ENCODE assay signal across 18 cellular contexts in genomic region chr6:10970731-10971130, GRCh38.
DNase-seq lines count a peak whose midpoint lies in the region; ATAC-seq, FAIRE-seq and TF ChIP-seq lines count a peak whose summit lies in the region.
"Had no signal": no experiment of that assay in that cellular context is flagged by ENCODE, and none has a peak within 500 bp of the region (broad histone marks: within the 10 kb centered on the region; RNA-seq: fewer than 3 reads in every experiment).

No MANE protein-coding gene starts in this region.

- H3K4me2 ChIP-seq in HepG2 (ENCODE audit: low read depth, low read length) (no peak overlapping the region), trophoblast cell (ENCODE audit: low read length) (no peak overlapping the region)
- H3K4me2 ChIP-seq: BLaER1 had no signal

- POLR2A ChIA-PET in HepG2 (lab: Yijun Ruan, JAX): no interaction called here

- no peak overlapping the region for H3K23ac ChIP-seq in trophoblast cell (ENCODE audit: low read length)

- ATAC-seq in HepG2: peak; percentile 48; the same call in 2 of the 3 replicates
- ATAC-seq in right lobe of liver: no peak
- ATAC-seq in foreskin keratinocyte: peak; percentile 54
- no peak for ATAC-seq in HG03159 (IDR thresholded peaks at IDR 0.05; ENCODE audit: unreplicated experiment)
- ATAC-seq in sciatic nerve: no peak

- no peak for TF ChIP-seq POLR2A in HepG2 (IDR thresholded peaks at IDR 0.05; ENCODE audit: insufficient read depth in 1 of 2, low read depth in 2 of 2, low read length in 2 of 2)
- no peak for TF ChIP-seq POLR2A in right lobe of liver (IDR thresholded peaks at IDR 0.05)

- no peak overlapping the region for H2BK5ac ChIP-seq in trophoblast cell (ENCODE audit: low read depth, low read length, poor library complexity)

- H3K79me2 ChIP-seq in HepG2 (ENCODE audit: insufficient read depth, low read length) (no peaks in the 10 kb centered on the region), trophoblast cell (ENCODE audit: control insufficient read depth, insufficient read depth, low read length, poor library complexity) (no peaks in the 10 kb centered on the region)

- no peaks in the 10 kb centered on the region for H3K4me1 ChIP-seq in HepG2 (ENCODE audit: insufficient read depth, low read length)
- H3K4me1 ChIP-seq in right lobe of liver: no peaks in the 10 kb centered on the region
- no peaks in the 10 kb centered on the region for H3K4me1 ChIP-seq in foreskin keratinocyte
- peaks cover 3% of the 10 kb centered on the region in 2 experiments for H3K4me1 ChIP-seq in trophoblast cell (ENCODE audit: control insufficient read depth in 1 of 2, insufficient read depth in 2 of 2, low read length in 2 of 2)
- H3K4me1 ChIP-seq: BLaER1, HAP-1 had no signal

- TF ChIP-seq EP300 in HepG2 (IDR thresholded peaks at IDR 0.05; ENCODE audit: low read depth in 2 of 2, low read length in 2 of 2): no peak
- TF ChIP-seq EP300 in HepG2 (CRISPR knock-in tag; IDR thresholded peaks at IDR 0.05; ENCODE audit: borderline replicate concordance): no peak

- H4K91ac ChIP-seq in trophoblast cell (ENCODE audit: low read depth, low read length): no peak overlapping the region

- DNase-seq in HepG2 (ENCODE audit: low spot score) (no peak), right lobe of liver (no peak), M059J (ENCODE audit: low read depth) (peak; percentile 84), foreskin keratinocyte (peak in 1 of 2 donors; percentile 20), trophoblast cell (peak; percentile 83 to 89), occipital lobe (lab: John Stamatoyannopoulos, UW) (no peak), sciatic nerve (ENCODE audit: low spot score) (no peak)
- DNase-seq: 8988T; CD4-positive, alpha-beta memory T cell; DMS153; DMS79; GDM1; GM23248; KBM-7 had no signal

- no peak for FAIRE-seq in HepG2 (lab: Jason Lieb, UNC)
- FAIRE-seq: GM12892 had no signal

- H2BK12ac ChIP-seq in trophoblast cell (ENCODE audit: low read length): no peak overlapping the region

- no peak overlapping the region for H2AK5ac ChIP-seq in trophoblast cell (ENCODE audit: low read length)

- H2BK120ac ChIP-seq in trophoblast cell (ENCODE audit: insufficient read depth, low read length, poor library complexity): no peak overlapping the region

- H3K9me3 ChIP-seq in HepG2 (ENCODE audit: low read length) (peaks cover 9% of the 10 kb centered on the region; the same call in 1 of the 2 replicates), right lobe of liver (no peaks in the 10 kb centered on the region), trophoblast cell (ENCODE audit: insufficient read depth, low read depth, low read length) (no peaks in the 10 kb centered on the region)
- H3K9me3 ChIP-seq: HAP-1 had no signal

- H2AFZ ChIP-seq in HepG2 (ENCODE audit: low read length) (no peak overlapping the region), trophoblast cell (ENCODE audit: insufficient read depth, low read length, poor library complexity) (no peak overlapping the region)
- H2AFZ ChIP-seq: GM23248 had no signal

- intact Hi-C loops in HepG2 (cut with micrococcal nuclease; ENCODE audit: unreplicated experiment) (no loop called here), right lobe of liver (cut with DNase I) (no loop called here), sciatic nerve (cut with DNase I) (no loop called here)

- H3K4me3 ChIP-seq in HepG2 (replicated peaks in 1 of 3; ENCODE audit: insufficient read depth in 1 of 3, low read depth in 2 of 3, low read length in 3 of 3): no peak overlapping the region
- no peak overlapping the region for H3K4me3 ChIP-seq in right lobe of liver
- H3K4me3 ChIP-seq in trophoblast cell (ENCODE audit: low read depth, low read length): no peak overlapping the region
- H3K4me3 ChIP-seq: BLaER1, GM23248, HAP-1 had no signal

- no peak overlapping the region for H4K8ac ChIP-seq in trophoblast cell (ENCODE audit: low read depth, low read length)

- peaks cover 0 to 10% of the 10 kb centered on the region in 2 experiments; a peak in 1 of 5 replicates for H3K27me3 ChIP-seq in HepG2 (ENCODE audit: control insufficient read depth in 1 of 2, insufficient read depth in 2 of 2, low read length in 2 of 2)
- H3K27me3 ChIP-seq in right lobe of liver: no peaks in the 10 kb centered on the region
- H3K27me3 ChIP-seq in foreskin keratinocyte: no peaks in the 10 kb centered on the region
- H3K27me3 ChIP-seq in trophoblast cell (ENCODE audit: insufficient read depth, low read length): no peaks in the 10 kb centered on the region
- H3K27me3 ChIP-seq: BLaER1 had no signal

- H3K9ac ChIP-seq in HepG2 (ENCODE audit: insufficient read depth, low read depth, low read length): no peak overlapping the region
- H3K9ac ChIP-seq in trophoblast cell (ENCODE audit: low read length): no peak overlapping the region
- H3K9ac ChIP-seq: BLaER1, GM23248 had no signal

- H3K14ac ChIP-seq in trophoblast cell (ENCODE audit: low read length): no peak overlapping the region

- H4K12ac ChIP-seq in trophoblast cell (ENCODE audit: low read depth, low read length): no peak overlapping the region

- H3K18ac ChIP-seq in trophoblast cell (ENCODE audit: low read length): no peak overlapping the region

- no peaks in the 10 kb centered on the region for H3K79me1 ChIP-seq in trophoblast cell (ENCODE audit: low read length)

- H3K36me3 ChIP-seq in HepG2 (replicated peaks in 1 of 2; ENCODE audit: control insufficient read depth in 1 of 2, insufficient read depth in 2 of 2, low read length in 2 of 2) (no peaks in the 10 kb centered on the region), right lobe of liver (no peaks in the 10 kb centered on the region), trophoblast cell (ENCODE audit: control insufficient read depth in 1 of 2, insufficient read depth in 2 of 2, low read length in 2 of 2) (no peaks in the 10 kb centered on the region)
- H3K36me3 ChIP-seq: BLaER1 had no signal

- H3K4ac ChIP-seq in trophoblast cell (ENCODE audit: low read depth, low read length): no peak overlapping the region

- 85% methylated on average over 3 of the region's 3 CpGs for WGBS in HepG2 (ENCODE audit: low lambda C conversion rate)
- 64% methylated on average over 2 of the region's 3 CpGs for WGBS in right lobe of liver (ENCODE audit: insufficient coverage, low coverage, low lambda C conversion rate, missing lambda C conversion rate)
- no CpG with 5 or more reads among the region's 3 CpGs for WGBS in trophoblast cell (ENCODE audit: extremely low coverage, insufficient coverage, insufficient read length)

- in situ Hi-C loops in HepG2 (cut with HindIII; ENCODE audit: extremely low pct_ligation_motif_present, low pct_unique_long_range_greater_than_20kb): no loop called here

- CTCF ChIA-PET in HepG2 (lab: Yijun Ruan, JAX; ENCODE audit: low intra/inter-chr PET ratio, low total read pairs): no interaction called here

- TF ChIP-seq CTCF in HepG2 (CRISPR knock-in tag; IDR thresholded peaks at IDR 0.05) (no peak), right lobe of liver (IDR thresholded peaks at IDR 0.05) (no peak), foreskin keratinocyte (conservative IDR thresholded peaks at IDR 0.05) (no peak)

- H3K27ac ChIP-seq in HepG2 (ENCODE audit: extremely low read length, insufficient read depth, low read length) (no peak overlapping the region), right lobe of liver (no peak overlapping the region), foreskin keratinocyte (no peak overlapping the region), trophoblast cell (ENCODE audit: low read depth, low read length) (no peak overlapping the region)
- H3K27ac ChIP-seq: BLaER1, GM23248 had no signal

- TF ChIP-seq RAD21 in HepG2 (CRISPR knock-in tag; IDR thresholded peaks at IDR 0.05): no peak

- no peaks in the 10 kb centered on the region for H4K20me1 ChIP-seq in HepG2 (ENCODE audit: insufficient read depth, low read length)
- H4K20me1 ChIP-seq: BLaER1 had no signal

- no TSS peak for BruUV-seq in HepG2 (replicated peaks; lab: Mats Ljungman, UMichigan)

TF ChIP-seq in HepG2, 621 proteins besides CTCF, POLR2A, EP300 and RAD21:
- no peak for TF ChIP-seq HNF1B (CRISPR knock-in tag; IDR thresholded peaks at IDR 0.05)
- no peak for TF ChIP-seq ZNF629 (CRISPR knock-in tag; conservative IDR thresholded peaks at IDR 0.05)
- TF ChIP-seq ETV6 (CRISPR knock-in tag; conservative IDR thresholded peaks at IDR 0.05): no peak
- no peak for TF ChIP-seq NONO (IDR thresholded peaks at IDR 0.05)
- no peak for TF ChIP-seq NONO (CRISPR knock-in tag; conservative IDR thresholded peaks at IDR 0.05)
- TF ChIP-seq ZNF549 (CRISPR knock-in tag; IDR thresholded peaks at IDR 0.05): no peak
- TF ChIP-seq ZNF672 (CRISPR knock-in tag; IDR thresholded peaks at IDR 0.05): no peak
- no peak for TF ChIP-seq ZFYVE20 (CRISPR knock-in tag; IDR thresholded peaks at IDR 0.05; ENCODE audit: borderline replicate concordance, low read depth)
- TF ChIP-seq YY1 (IDR thresholded peaks at IDR 0.05; ENCODE audit: insufficient read depth, insufficient replicate concordance, low read depth, low read length): no peak
- TF ChIP-seq NFE2L1 (CRISPR knock-in tag; IDR thresholded peaks at IDR 0.05; ENCODE audit: borderline replicate concordance): no peak

Comparison
In these comparisons a context has a peak if more than half of its experiments do, and no peak if none do; other contexts are left out.
1. ATAC-seq: peak in HepG2 (single experiment) and foreskin keratinocyte (single experiment); none in right lobe of liver (0 of 4), HG03159 (single experiment) and sciatic nerve (single experiment).
2. DNase-seq: peak in M059J (single experiment) and trophoblast cell (2 of 2); none in HepG2 (single experiment), right lobe of liver (0 of 3), occipital lobe (single experiment) and sciatic nerve (single experiment).